Comparison of ENCODE assay signal across 18 cellular contexts in the genomic region with DNA sequence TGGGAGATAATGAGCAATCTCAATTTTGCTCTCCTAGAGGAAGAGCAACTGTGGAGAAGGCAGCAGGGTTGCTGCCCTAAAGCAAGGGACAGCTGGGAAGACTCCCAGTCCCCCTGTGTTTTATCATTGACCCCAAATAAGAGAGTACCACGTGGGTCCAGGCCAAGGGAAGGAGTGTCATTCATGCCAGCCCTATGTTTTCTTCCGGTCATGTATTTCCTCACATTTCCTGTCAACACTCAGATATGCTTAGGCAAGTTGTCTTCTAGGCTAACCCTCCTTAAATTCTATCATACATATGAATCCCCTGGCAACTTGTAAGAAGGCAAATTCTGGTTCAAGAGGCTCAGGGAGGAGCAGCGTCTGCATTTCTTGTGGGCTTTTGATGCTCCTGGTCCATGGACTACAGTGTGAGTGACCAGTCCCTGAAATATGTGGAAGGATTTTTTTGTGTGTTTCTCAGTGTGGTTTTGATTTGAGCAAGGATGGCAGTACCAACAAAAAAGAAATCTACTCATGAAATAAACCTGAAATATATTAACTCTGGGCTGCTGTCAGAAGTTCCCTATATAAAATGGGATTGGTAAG. TPM values are rescaled to one million over a fixed set of nuclear protein-coding genes. Genes with fewer than 3 reads are reported as not detected.
DNase-seq lines count a peak whose midpoint lies in the region; ATAC-seq and TF ChIP-seq lines count a peak whose summit lies in the region.
"Had no signal": no experiment of that assay in that cellular context is flagged by ENCODE, and none has a peak within 500 bp of the region (broad histone marks: within the 10 kb centered on the region; RNA-seq: fewer than 3 reads in every experiment).

No MANE protein-coding gene starts in this region.

- no peak for TF ChIP-seq CTCF in CD14-positive monocyte (IDR thresholded peaks at IDR 0.05)
- no peak for TF ChIP-seq CTCF in choroid plexus epithelial cell (conservative IDR thresholded peaks at IDR 0.05; ENCODE audit: low read depth, low read length)
- TF ChIP-seq CTCF in right lobe of liver (IDR thresholded peaks at IDR 0.05) = no peak

- H3K4me3 ChIP-seq in choroid plexus epithelial cell (ENCODE audit: low read depth, low read length) = no peak overlapping the region
- no peak overlapping the region for H3K4me3 ChIP-seq in right lobe of liver
- H3K4me3 ChIP-seq: BLaER1 treated with 17β-estradiol and CSF1 and Interleukin-3, amounts not matched to agents 10 nM and 100 nM; GM12878; GM23338 had no signal

- intact Hi-C loops in CD14-positive monocyte (cut with micrococcal nuclease) (loop anchor here in 1 of 2 donors (5.0 kb wide), 1 partner anchor 37 kb away; the partner anchor contains the start of gene ABHD6), right lobe of liver (cut with DNase I) (no loop called here)

- peaks cover 42 to 48% of the 10 kb centered on the region in 2 donors for H3K36me3 Mint-ChIP-seq in CD14-positive monocyte

- no peaks in the 10 kb centered on the region for H3K9me3 ChIP-seq in right lobe of liver

- H3K4me3 Mint-ChIP-seq in CD14-positive monocyte = no peak overlapping the region
- H3K4me3 Mint-ChIP-seq: GM23338 had no signal

- H3K9me3 Mint-ChIP-seq in CD14-positive monocyte = peaks cover 0 to 6% (median 5%) of the 10 kb centered on the region in 7 donors

- no peaks in the 10 kb centered on the region for H3K27me3 ChIP-seq in right lobe of liver
- H3K27me3 ChIP-seq: BLaER1 treated with 17β-estradiol and CSF1 and Interleukin-3, amounts not matched to agents 10 nM and 100 nM had no signal

- no peak for DNase-seq in CD14-positive monocyte (ENCODE audit: low spot score)
- peak; percentile 8 for DNase-seq in NCI-H226
- peak; percentile 48 for DNase-seq in choroid plexus epithelial cell (ENCODE audit: low read depth)
- DNase-seq in right lobe of liver = no peak
- no peak for DNase-seq in occipital lobe (lab: John Stamatoyannopoulos, UW)
- DNase-seq in dermis blood vessel endothelial cell = no peak
- DNase-seq: ACHN; KBM-7; NCI-H1048; NCI-H146; NCI-H69; NK-92 treated with Interleukin-12 subunit alpha and Interleukin-12 subunit beta, amount 100 ng/mL, for 24 hours had no signal

- peak overlapping the region; percentile 64 to 88 (median 82) for H3K27ac Mint-ChIP-seq in CD14-positive monocyte
- H3K27ac Mint-ChIP-seq: GM23338 had no signal

- H3K36me3 ChIP-seq in right lobe of liver = peaks cover 0 to 10% (median 0%) of the 10 kb centered on the region in 4 donors

- ATAC-seq in right lobe of liver (peak; percentile 42 to 77 (median 54)), GM21447 (IDR thresholded peaks at IDR 0.05; ENCODE audit: unreplicated experiment) (no peak), GM18520 (IDR thresholded peaks at IDR 0.05; ENCODE audit: unreplicated experiment) (no peak)
- ATAC-seq: GM12878, GM23338 had no signal

- no peak for TF ChIP-seq POLR2A in right lobe of liver (IDR thresholded peaks at IDR 0.05)

- peaks cover 0 to 41% (median 7%) of the 10 kb centered on the region in 4 donors for H3K4me1 ChIP-seq in right lobe of liver

- H3K4me1 Mint-ChIP-seq in CD14-positive monocyte = peaks cover 42% of the 10 kb centered on the region
- H3K4me1 Mint-ChIP-seq: GM23338 had no signal

- WGBS in right lobe of liver (ENCODE audit: insufficient coverage, low coverage, low lambda C conversion rate, missing lambda C conversion rate) = 63% methylated on average over 1 of the region's 3 CpGs

- H3K27ac ChIP-seq in right lobe of liver = peak overlapping the region in 2 of 3 donors; percentile 17 to 68
- H3K27ac ChIP-seq: BLaER1 treated with 17β-estradiol and CSF1 and Interleukin-3, amounts not matched to agents 10 nM and 100 nM; HL-60 had no signal

- H3K27me3 Mint-ChIP-seq in CD14-positive monocyte (ENCODE audit: low read depth in 3 of 3) = no peaks in the 10 kb centered on the region

RNA-seq across cellular contexts. Expression of gene RPP14, which starts 31.9 kb away (rescaled TPM):
- 1 to 10 TPM; 3.5 to 8.8 TPM for polyA plus RNA-seq in CD14-positive monocyte
- total RNA-seq in right lobe of liver = 10 to 100 TPM in 4 of 6 experiments, 1 to 10 TPM in 2; 7.9 to 12.6 (median 10.6) TPM
- 14.2 TPM for total RNA-seq in occipital lobe
- 20.3 and 22.0 TPM in 2 replicates for total RNA-seq in dermis blood vessel endothelial cell

RNA-seq across cellular contexts. Expression of gene HTD2, which starts 32.2 kb away (rescaled TPM):
- polyA plus RNA-seq in CD14-positive monocyte = 10 to 100 TPM; 10.5 to 17.3 TPM
- total RNA-seq in right lobe of liver = 1 to 10 TPM; 6.1 to 9.9 (median 8.5) TPM
- 12.3 TPM for total RNA-seq in occipital lobe
- 10.2 and 16.0 TPM in 2 replicates for total RNA-seq in dermis blood vessel endothelial cell

RNA-seq across cellular contexts. Expression of gene ABHD6, which starts 36.5 kb away (rescaled TPM):
- 10 to 100 TPM in 1 of 2 donors, 1 to 10 TPM in 1; 9.0 to 11.6 TPM for polyA plus RNA-seq in CD14-positive monocyte
- 10 to 100 TPM; 24.6 to 64.3 (median 52.6) TPM for total RNA-seq in right lobe of liver
- 30.1 TPM for total RNA-seq in occipital lobe
- total RNA-seq in dermis blood vessel endothelial cell = 21.7 and 43.1 TPM in 2 replicates

RNA-seq across cellular contexts. Expression of gene PXK, which starts 58.6 kb away (rescaled TPM):
- 10 to 100 TPM; 52.9 to 54.0 TPM for polyA plus RNA-seq in CD14-positive monocyte
- total RNA-seq in right lobe of liver (10 to 100 TPM in 3 of 6 experiments, 1 to 10 TPM in 3; 6.6 to 19.4 (median 9.6) TPM), occipital lobe (28.2 TPM), dermis blood vessel endothelial cell (22.7 and 30.6 TPM in 2 replicates)

Comparison
In these comparisons a context has a peak if more than half of its experiments do, and no peak if none do; other contexts are left out.
1. DNase-seq: peak in NCI-H226 (single experiment) and choroid plexus epithelial cell (single experiment); none in CD14-positive monocyte (single experiment), right lobe of liver (0 of 3), occipital lobe (single experiment) and dermis blood vessel endothelial cell (single experiment).
2. ATAC-seq: peak in right lobe of liver (4 of 4); none in GM21447 (single experiment) and GM18520 (single experiment).